1 cellular context compared by ENCODE assay signal in the genomic region with DNA sequence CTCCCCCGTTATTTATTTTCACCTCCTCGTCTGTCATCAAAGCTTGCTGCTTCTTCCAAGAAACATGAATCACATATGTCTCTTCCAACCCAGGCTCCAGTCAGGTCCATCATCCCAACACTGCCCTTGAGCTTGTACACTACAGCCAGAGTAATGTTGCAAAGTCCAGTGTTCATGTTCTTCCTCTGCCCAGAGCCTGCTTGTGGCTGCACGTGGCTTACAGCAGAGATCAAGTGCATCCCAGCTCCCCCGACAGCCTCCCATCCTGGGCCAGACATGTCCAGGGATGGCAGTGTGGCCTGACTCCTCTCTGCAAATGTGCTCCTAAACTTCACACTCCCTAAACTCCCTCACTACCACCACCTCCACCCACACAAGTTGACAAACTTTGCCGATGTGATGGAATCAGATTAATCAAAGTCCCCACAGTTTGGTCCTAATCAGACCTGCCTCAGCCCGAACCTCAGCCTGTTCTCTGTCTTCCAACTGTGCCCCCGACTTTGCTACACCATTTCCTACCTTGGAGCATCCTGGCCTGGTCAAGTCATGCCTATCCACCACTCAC.
TF ChIP-seq lines count a peak whose summit lies in the region.

No MANE protein-coding gene starts in this region.

TF ChIP-seq in H1, 55 proteins besides CTCF, POLR2A, EP300 and RAD21:
- TF ChIP-seq SUZ12 (IDR thresholded peaks at IDR 0.05; ENCODE audit: low read length) (no peak), POLR2AphosphoS5 (IDR thresholded peaks at IDR 0.05; ENCODE audit: low read depth, low read length) (no peak), EZH2 (IDR thresholded peaks at IDR 0.05; ENCODE audit: low read depth, low read length, severe bottlenecking) (no peak), KDM4A (IDR thresholded peaks at IDR 0.05; ENCODE audit: low read depth, low read length, severe bottlenecking) (no peak), TAF1 (IDR thresholded peaks at IDR 0.05; ENCODE audit: low read depth, low read length) (no peak), TEAD4 (IDR thresholded peaks at IDR 0.05; ENCODE audit: low read depth, low read length) (no peak), CTBP2 (IDR thresholded peaks at IDR 0.05; ENCODE audit: borderline replicate concordance, insufficient read depth, insufficient read length, low read length) (no peak), BRCA1 (IDR thresholded peaks at IDR 0.05; ENCODE audit: low read depth, low read length) (no peak), YY1 (IDR thresholded peaks at IDR 0.05; ENCODE audit: low read depth, low read length) (no peak), SP2 (IDR thresholded peaks at IDR 0.05; ENCODE audit: low read length) (no peak), NRF1 (IDR thresholded peaks at IDR 0.05; ENCODE audit: low read depth, low read length) (no peak), MAFK (IDR thresholded peaks at IDR 0.05; ENCODE audit: low read depth, low read length) (no peak), RBBP5 (IDR thresholded peaks at IDR 0.05; ENCODE audit: borderline replicate concordance, low read depth, low read length) (no peak), SP4 (IDR thresholded peaks at IDR 0.05; ENCODE audit: low read length) (no peak), GABPA (IDR thresholded peaks at IDR 0.05; ENCODE audit: borderline replicate concordance, insufficient read depth, low read length) (no peak)
- TF ChIP-seq, protein P1, sequence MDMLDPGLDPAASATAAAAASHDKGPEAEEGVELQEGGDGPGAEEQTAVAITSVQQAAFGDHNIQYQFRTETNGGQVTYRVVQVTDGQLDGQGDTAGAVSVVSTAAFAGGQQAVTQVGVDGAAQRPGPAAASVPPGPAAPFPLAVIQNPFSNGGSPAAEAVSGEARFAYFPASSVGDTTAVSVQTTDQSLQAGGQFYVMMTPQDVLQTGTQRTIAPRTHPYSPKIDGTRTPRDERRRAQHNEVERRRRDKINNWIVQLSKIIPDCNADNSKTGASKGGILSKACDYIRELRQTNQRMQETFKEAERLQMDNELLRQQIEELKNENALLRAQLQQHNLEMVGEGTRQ (IDR thresholded peaks at IDR 0.05; ENCODE audit: low read length), result no peak
